In genomic region chr22:27990879-27991278, GRCh38 we compare ENCODE assay signal across 8 cellular contexts.
DNase-seq lines count a peak whose midpoint lies in the region; ATAC-seq and TF ChIP-seq lines count a peak whose summit lies in the region.

No MANE protein-coding gene starts in this region.

- H4K8ac ChIP-seq in IMR-90 (ENCODE audit: low read depth in 2 of 2, low read length in 2 of 2): peak overlapping the region in 1 of 2 experiments; percentile 26; a peak in 1 of 4 replicates

- intact Hi-C loops in IMR-90 (cut with micrococcal nuclease): no loop called here
- intact Hi-C loops in colonic mucosa (cut with DNase I): no loop called here

- H3K4me2 ChIP-seq in IMR-90 (ENCODE audit: low read depth, low read length): no peak overlapping the region

- no peaks in the 10 kb centered on the region for H3K9me3 ChIP-seq in IMR-90 (ENCODE audit: control insufficient read depth, insufficient read depth, low read length)
- H3K9me3 ChIP-seq in colonic mucosa: no peaks in the 10 kb centered on the region

- H3K14ac ChIP-seq in IMR-90 (replicated peaks; ENCODE audit: low read depth, low read length): no peak overlapping the region

- no peak overlapping the region for H4K5ac ChIP-seq in IMR-90 (ENCODE audit: low read depth, low read length)

- 77% methylated on average over 5 of the region's 12 CpGs; no CpG with 5 or more reads in 1 of the 2 experiments for WGBS in IMR-90 (ENCODE audit: extremely low coverage in 2 of 2, insufficient read length in 1 of 2), 2 experiments

- H3K4me1 ChIP-seq in IMR-90 (ENCODE audit: control insufficient read depth, insufficient read depth, low read length): peaks cover 13% of the 10 kb centered on the region
- no peaks in the 10 kb centered on the region for H3K4me1 ChIP-seq in colonic mucosa

- H4K91ac ChIP-seq in IMR-90 (ENCODE audit: insufficient read depth, low read depth, low read length): no peak overlapping the region

- H2BK120ac ChIP-seq in IMR-90 (ENCODE audit: low read depth, low read length): peak overlapping the region; percentile 5; the same call in 1 of the 2 replicates

- H3K9ac ChIP-seq in IMR-90 (ENCODE audit: low read depth, low read length): no peak overlapping the region
- H3K9ac ChIP-seq in colonic mucosa (ENCODE audit: low read depth in 2 of 2, low read length in 2 of 2): no peak overlapping the region

- TF ChIP-seq POLR2A in IMR-90 (IDR thresholded peaks at IDR 0.05; ENCODE audit: low read depth, low read length): no peak

- no peaks in the 10 kb centered on the region for H4K20me1 ChIP-seq in IMR-90 (ENCODE audit: insufficient read depth, low read length)

- H3K56ac ChIP-seq in IMR-90 (ENCODE audit: extremely low read depth, insufficient read depth, low read length): no peak overlapping the region

- H3K79me1 ChIP-seq in IMR-90 (ENCODE audit: low read depth in 1 of 2, low read length in 2 of 2): peaks cover 0 to 5% of the 10 kb centered on the region in 2 experiments; a peak in 1 of 4 replicates

- POLR2A ChIA-PET in IMR-90 (lab: Charles Lee; ENCODE audit: unreplicated experiment): interaction anchor here (0.6 to 1.0 kb wide), 2 partner anchors 12 to 593 kb away, joined by 3 to 7 read pairs; no protein-coding TSS in a partner anchor

- ATAC-seq in IMR-90 (ENCODE audit: low read depth): no peak
- no peak for ATAC-seq in HG02885 (IDR thresholded peaks at IDR 0.05; ENCODE audit: poor library complexity, unreplicated experiment)
- no peak for ATAC-seq in HG02623 (IDR thresholded peaks at IDR 0.05; ENCODE audit: unreplicated experiment)

- H2BK20ac ChIP-seq in IMR-90 (ENCODE audit: low read depth, low read length): no peak overlapping the region; the same call in 1 of the 2 replicates

- H3K36me3 ChIP-seq in IMR-90 (ENCODE audit: control insufficient read depth, insufficient read depth, low read length) (peaks cover 53% of the 10 kb centered on the region), colonic mucosa (no peaks in the 10 kb centered on the region)

- DNase-seq in COR-L47 (lab: John Stamatoyannopoulos, UW): peak; percentile 12
- peak; percentile 8 for DNase-seq in IMR-90
- DNase-seq in colonic mucosa: peak; percentile 27
- DNase-seq in medulla oblongata (ENCODE audit: extremely low spot score): peak; percentile 19
- no peak for DNase-seq in cortex of kidney (lab: John Stamatoyannopoulos, UW)
- DNase-seq in KG1 (lab: John Stamatoyannopoulos, UW): no peak

- no peak overlapping the region for H2AK9ac ChIP-seq in IMR-90 (replicated peaks; ENCODE audit: low read depth, low read length, poor library complexity)

- no peak overlapping the region for H3K23ac ChIP-seq in IMR-90 (ENCODE audit: low read depth, low read length)

- H3K4ac ChIP-seq in IMR-90 (ENCODE audit: low read depth, low read length): peak overlapping the region; percentile 16; the same call in 1 of the 2 replicates

- dilution Hi-C loops in IMR-90 (cut with HindIII; ENCODE audit: low sequenced_read_pairs, unreplicated experiment): no loop called here

- no peaks in the 10 kb centered on the region for H3K27me3 ChIP-seq in IMR-90 (ENCODE audit: control insufficient read depth, insufficient read depth, low read length)
- no peaks in the 10 kb centered on the region for H3K27me3 ChIP-seq in colonic mucosa

- H2BK5ac ChIP-seq in IMR-90 (ENCODE audit: low read depth, low read length, poor library complexity, severe bottlenecking): no peak overlapping the region

- H3K9me1 ChIP-seq in IMR-90 (ENCODE audit: insufficient read depth, low read length): peaks cover 16% of the 10 kb centered on the region

- H3K27ac ChIP-seq in IMR-90 (ENCODE audit: insufficient read depth, low read length): no peak overlapping the region
- H3K27ac ChIP-seq in colonic mucosa: no peak overlapping the region

- TF ChIP-seq RAD21 in IMR-90 (IDR thresholded peaks at IDR 0.05; ENCODE audit: low read length): no peak

- no peak overlapping the region for H2AK5ac ChIP-seq in IMR-90 (ENCODE audit: low read depth, low read length)

- H2AFZ ChIP-seq in IMR-90 (replicated peaks; ENCODE audit: low read length, poor library complexity): peak overlapping the region; percentile 61

- TF ChIP-seq CTCF in IMR-90 (conservative IDR thresholded peaks at IDR 0.05; ENCODE audit: low read depth, low read length) (peak; percentile 27; the same call in 1 of the 2 replicates), colonic mucosa (IDR thresholded peaks at IDR 0.05) (peak; percentile 19)

- no peak overlapping the region for H3K18ac ChIP-seq in IMR-90 (ENCODE audit: low read depth, low read length)

- H3K4me3 ChIP-seq in IMR-90 (ENCODE audit: insufficient read depth, low read depth, low read length) (no peak overlapping the region), colonic mucosa (no peak overlapping the region)

- BruUV-seq in IMR-90 (replicated peaks; lab: Mats Ljungman, UMichigan): no TSS peak

- H2BK15ac ChIP-seq in IMR-90 (ENCODE audit: low read depth, low read length): no peak overlapping the region

- in situ Hi-C loops in IMR-90 (cut with MboI; ENCODE audit: low sequenced_read_pairs): no loop called here

- CTCF ChIA-PET in IMR-90 (lab: Yijun Ruan, JAX): no interaction called here

TF ChIP-seq in IMR-90, 13 proteins besides CTCF, POLR2A, EP300 and RAD21:
- TF ChIP-seq CEBPB (IDR thresholded peaks at IDR 0.05; ENCODE audit: low read depth, low read length) (no peak), BHLHE40 (IDR thresholded peaks at IDR 0.05; ENCODE audit: low read depth, low read length) (no peak), MAZ (IDR thresholded peaks at IDR 0.05; ENCODE audit: borderline replicate concordance, low read depth, low read length) (no peak), ELK1 (IDR thresholded peaks at IDR 0.05; ENCODE audit: borderline replicate concordance, low read depth, low read length) (no peak), MXI1 (IDR thresholded peaks at IDR 0.05; ENCODE audit: borderline replicate concordance, low read depth, low read length) (no peak), NFE2L2 (IDR thresholded peaks at IDR 0.05; ENCODE audit: low read depth, low read length) (no peak), RCOR1 (IDR thresholded peaks at IDR 0.05; ENCODE audit: insufficient replicate concordance, low read length) (no peak)

Comparison
In these comparisons a context has a peak if more than half of its experiments do, and no peak if none do; other contexts are left out.
1. DNase-seq: peak in COR-L47 (single experiment), IMR-90 (single experiment), colonic mucosa (single experiment) and medulla oblongata (single experiment); none in cortex of kidney (single experiment) and KG1 (single experiment).